ENCODE assay signal across 2 cellular contexts in the genomic region with DNA sequence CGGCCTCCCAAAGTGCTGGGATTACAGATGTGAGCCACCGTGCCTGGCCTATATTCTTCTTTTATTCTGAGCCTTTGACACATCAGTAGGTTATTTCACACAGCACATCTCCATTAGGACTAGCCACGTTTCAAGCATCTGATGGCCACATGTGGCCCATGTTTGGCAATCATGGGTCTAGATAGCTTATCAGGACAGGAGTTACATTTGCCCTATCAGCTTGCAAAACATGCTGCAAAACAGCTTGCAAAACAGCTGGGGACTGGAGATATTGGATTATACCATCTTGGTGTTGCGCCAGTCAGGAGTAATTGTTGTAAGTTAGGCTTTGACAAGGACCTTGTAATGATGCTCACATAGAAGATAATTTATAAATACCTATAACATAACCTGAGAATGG.
TF ChIP-seq lines count a peak whose summit lies in the region.

No MANE protein-coding gene starts in this region.

TF ChIP-seq in SK-N-SH, 30 proteins besides CTCF, POLR2A, EP300 and RAD21 (continued from another document):
- TF ChIP-seq MAX (IDR thresholded peaks at IDR 0.05; ENCODE audit: low read depth) (no peak), FOXM1 (IDR thresholded peaks at IDR 0.05; ENCODE audit: low read depth) (no peak), MXI1 (IDR thresholded peaks at IDR 0.05; ENCODE audit: low read depth, low read length) (no peak), RCOR1 (IDR thresholded peaks at IDR 0.05; ENCODE audit: low read length) (peak; percentile 94)
- TF ChIP-seq, protein P1, sequence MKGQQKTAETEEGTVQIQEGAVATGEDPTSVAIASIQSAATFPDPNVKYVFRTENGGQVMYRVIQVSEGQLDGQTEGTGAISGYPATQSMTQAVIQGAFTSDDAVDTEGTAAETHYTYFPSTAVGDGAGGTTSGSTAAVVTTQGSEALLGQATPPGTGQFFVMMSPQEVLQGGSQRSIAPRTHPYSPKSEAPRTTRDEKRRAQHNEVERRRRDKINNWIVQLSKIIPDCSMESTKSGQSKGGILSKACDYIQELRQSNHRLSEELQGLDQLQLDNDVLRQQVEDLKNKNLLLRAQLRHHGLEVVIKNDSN (IDR thresholded peaks at IDR 0.05; ENCODE audit: borderline replicate concordance, low read depth): no peak

TF ChIP-seq in K562, 482 proteins besides CTCF, POLR2A, EP300 and RAD21 (continued from another document and continues in another):
- peak; percentile 48 for TF ChIP-seq MEIS2 (IDR thresholded peaks at IDR 0.05; ENCODE audit: partially characterized antibody)
- TF ChIP-seq, protein P2, sequence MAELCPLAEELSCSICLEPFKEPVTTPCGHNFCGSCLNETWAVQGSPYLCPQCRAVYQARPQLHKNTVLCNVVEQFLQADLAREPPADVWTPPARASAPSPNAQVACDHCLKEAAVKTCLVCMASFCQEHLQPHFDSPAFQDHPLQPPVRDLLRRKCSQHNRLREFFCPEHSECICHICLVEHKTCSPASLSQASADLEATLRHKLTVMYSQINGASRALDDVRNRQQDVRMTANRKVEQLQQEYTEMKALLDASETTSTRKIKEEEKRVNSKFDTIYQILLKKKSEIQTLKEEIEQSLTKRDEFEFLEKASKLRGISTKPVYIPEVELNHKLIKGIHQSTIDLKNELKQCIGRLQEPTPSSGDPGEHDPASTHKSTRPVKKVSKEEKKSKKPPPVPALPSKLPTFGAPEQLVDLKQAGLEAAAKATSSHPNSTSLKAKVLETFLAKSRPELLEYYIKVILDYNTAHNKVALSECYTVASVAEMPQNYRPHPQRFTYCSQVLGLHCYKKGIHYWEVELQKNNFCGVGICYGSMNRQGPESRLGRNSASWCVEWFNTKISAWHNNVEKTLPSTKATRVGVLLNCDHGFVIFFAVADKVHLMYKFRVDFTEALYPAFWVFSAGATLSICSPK (IDR thresholded peaks at IDR 0.05; ENCODE audit: borderline replicate concordance): no peak
- TF ChIP-seq EHMT2 (IDR thresholded peaks at IDR 0.05): no peak
- TF ChIP-seq ZBTB5 (IDR thresholded peaks at IDR 0.05): no peak
- TF ChIP-seq, protein P3, sequence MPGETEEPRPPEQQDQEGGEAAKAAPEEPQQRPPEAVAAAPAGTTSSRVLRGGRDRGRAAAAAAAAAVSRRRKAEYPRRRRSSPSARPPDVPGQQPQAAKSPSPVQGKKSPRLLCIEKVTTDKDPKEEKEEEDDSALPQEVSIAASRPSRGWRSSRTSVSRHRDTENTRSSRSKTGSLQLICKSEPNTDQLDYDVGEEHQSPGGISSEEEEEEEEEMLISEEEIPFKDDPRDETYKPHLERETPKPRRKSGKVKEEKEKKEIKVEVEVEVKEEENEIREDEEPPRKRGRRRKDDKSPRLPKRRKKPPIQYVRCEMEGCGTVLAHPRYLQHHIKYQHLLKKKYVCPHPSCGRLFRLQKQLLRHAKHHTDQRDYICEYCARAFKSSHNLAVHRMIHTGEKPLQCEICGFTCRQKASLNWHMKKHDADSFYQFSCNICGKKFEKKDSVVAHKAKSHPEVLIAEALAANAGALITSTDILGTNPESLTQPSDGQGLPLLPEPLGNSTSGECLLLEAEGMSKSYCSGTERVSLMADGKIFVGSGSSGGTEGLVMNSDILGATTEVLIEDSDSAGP (CRISPR knock-in tag; IDR thresholded peaks at IDR 0.05): no peak
- no peak for TF ChIP-seq ZNF282 (CRISPR knock-in tag; IDR thresholded peaks at IDR 0.05)
- no peak for TF ChIP-seq ASH1L (IDR thresholded peaks at IDR 0.05; ENCODE audit: borderline replicate concordance, low read depth, partially characterized antibody)
- TF ChIP-seq CBFA2T2 (conservative IDR thresholded peaks at IDR 0.05): peak; percentile 96
- peak; percentile 74 for TF ChIP-seq CEBPG (CRISPR knock-in tag; IDR thresholded peaks at IDR 0.05)
- TF ChIP-seq CEBPG (tag; conservative IDR thresholded peaks at IDR 0.05 in 1 of 2, IDR thresholded peaks at IDR 0.05 in 1 of 2): peak in 1 of 2 experiments; percentile 69; a peak in 2 of 4 replicates
- TF ChIP-seq, protein P4, sequence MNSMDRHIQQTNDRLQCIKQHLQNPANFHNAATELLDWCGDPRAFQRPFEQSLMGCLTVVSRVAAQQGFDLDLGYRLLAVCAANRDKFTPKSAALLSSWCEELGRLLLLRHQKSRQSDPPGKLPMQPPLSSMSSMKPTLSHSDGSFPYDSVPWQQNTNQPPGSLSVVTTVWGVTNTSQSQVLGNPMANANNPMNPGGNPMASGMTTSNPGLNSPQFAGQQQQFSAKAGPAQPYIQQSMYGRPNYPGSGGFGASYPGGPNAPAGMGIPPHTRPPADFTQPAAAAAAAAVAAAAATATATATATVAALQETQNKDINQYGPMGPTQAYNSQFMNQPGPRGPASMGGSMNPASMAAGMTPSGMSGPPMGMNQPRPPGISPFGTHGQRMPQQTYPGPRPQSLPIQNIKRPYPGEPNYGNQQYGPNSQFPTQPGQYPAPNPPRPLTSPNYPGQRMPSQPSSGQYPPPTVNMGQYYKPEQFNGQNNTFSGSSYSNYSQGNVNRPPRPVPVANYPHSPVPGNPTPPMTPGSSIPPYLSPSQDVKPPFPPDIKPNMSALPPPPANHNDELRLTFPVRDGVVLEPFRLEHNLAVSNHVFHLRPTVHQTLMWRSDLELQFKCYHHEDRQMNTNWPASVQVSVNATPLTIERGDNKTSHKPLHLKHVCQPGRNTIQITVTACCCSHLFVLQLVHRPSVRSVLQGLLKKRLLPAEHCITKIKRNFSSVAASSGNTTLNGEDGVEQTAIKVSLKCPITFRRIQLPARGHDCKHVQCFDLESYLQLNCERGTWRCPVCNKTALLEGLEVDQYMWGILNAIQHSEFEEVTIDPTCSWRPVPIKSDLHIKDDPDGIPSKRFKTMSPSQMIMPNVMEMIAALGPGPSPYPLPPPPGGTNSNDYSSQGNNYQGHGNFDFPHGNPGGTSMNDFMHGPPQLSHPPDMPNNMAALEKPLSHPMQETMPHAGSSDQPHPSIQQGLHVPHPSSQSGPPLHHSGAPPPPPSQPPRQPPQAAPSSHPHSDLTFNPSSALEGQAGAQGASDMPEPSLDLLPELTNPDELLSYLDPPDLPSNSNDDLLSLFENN (IDR thresholded peaks at IDR 0.05; ENCODE audit: low read depth in 2 of 2, low read length in 2 of 2): peak in 1 of 2 experiments; percentile 94; a peak in 2 of 4 replicates
- TF ChIP-seq BCL6 (CRISPR knock-in tag; IDR thresholded peaks at IDR 0.05): peak; percentile 74; the same call in 1 of the 2 replicates
- TF ChIP-seq ZFP30 (CRISPR knock-in tag; IDR thresholded peaks at IDR 0.05; ENCODE audit: borderline replicate concordance): no peak
- TF ChIP-seq E2F3 (CRISPR knock-in tag; IDR thresholded peaks at IDR 0.05): no peak
- no peak for TF ChIP-seq ZBTB49 (CRISPR knock-in tag; IDR thresholded peaks at IDR 0.05; ENCODE audit: borderline replicate concordance)
- TF ChIP-seq ELK1 (CRISPR knock-in tag; IDR thresholded peaks at IDR 0.05): no peak
- no peak for TF ChIP-seq ZNF407 (IDR thresholded peaks at IDR 0.05; ENCODE audit: low read depth)
- TF ChIP-seq ZNF23 (CRISPR knock-in tag; IDR thresholded peaks at IDR 0.05): no peak
- TF ChIP-seq ATF1 (CRISPR knock-in tag; IDR thresholded peaks at IDR 0.05): no peak
- 0 out of 2 replicates have a peak, but pooled peaks have one; percentile 27 for TF ChIP-seq ATF1 (tag; IDR thresholded peaks at IDR 0.05)
- TF ChIP-seq TAF15 (IDR thresholded peaks at IDR 0.05; ENCODE audit: low read depth, low read length): no peak
- TF ChIP-seq ESRRB (CRISPR knock-in tag; IDR thresholded peaks at IDR 0.05; ENCODE audit: borderline replicate concordance): no peak
- no peak for TF ChIP-seq PRPF4 (IDR thresholded peaks at IDR 0.05; ENCODE audit: insufficient read depth, low read depth, low read length, poor library complexity, severe bottlenecking)
- TF ChIP-seq HNRNPLL (IDR thresholded peaks at IDR 0.05; ENCODE audit: low read depth, low read length, poor library complexity, severe bottlenecking): no peak
- TF ChIP-seq TCF7L2 (IDR thresholded peaks at IDR 0.05; ENCODE audit: low read depth, low read length): no peak
- no peak for TF ChIP-seq ZNF778 (CRISPR knock-in tag; IDR thresholded peaks at IDR 0.05)
- no peak for TF ChIP-seq U2AF2 (optimal IDR thresholded peaks at IDR 0.05; ENCODE audit: low read depth, low read length)
